1 cellular context compared by ENCODE assay signal in the genomic region with DNA sequence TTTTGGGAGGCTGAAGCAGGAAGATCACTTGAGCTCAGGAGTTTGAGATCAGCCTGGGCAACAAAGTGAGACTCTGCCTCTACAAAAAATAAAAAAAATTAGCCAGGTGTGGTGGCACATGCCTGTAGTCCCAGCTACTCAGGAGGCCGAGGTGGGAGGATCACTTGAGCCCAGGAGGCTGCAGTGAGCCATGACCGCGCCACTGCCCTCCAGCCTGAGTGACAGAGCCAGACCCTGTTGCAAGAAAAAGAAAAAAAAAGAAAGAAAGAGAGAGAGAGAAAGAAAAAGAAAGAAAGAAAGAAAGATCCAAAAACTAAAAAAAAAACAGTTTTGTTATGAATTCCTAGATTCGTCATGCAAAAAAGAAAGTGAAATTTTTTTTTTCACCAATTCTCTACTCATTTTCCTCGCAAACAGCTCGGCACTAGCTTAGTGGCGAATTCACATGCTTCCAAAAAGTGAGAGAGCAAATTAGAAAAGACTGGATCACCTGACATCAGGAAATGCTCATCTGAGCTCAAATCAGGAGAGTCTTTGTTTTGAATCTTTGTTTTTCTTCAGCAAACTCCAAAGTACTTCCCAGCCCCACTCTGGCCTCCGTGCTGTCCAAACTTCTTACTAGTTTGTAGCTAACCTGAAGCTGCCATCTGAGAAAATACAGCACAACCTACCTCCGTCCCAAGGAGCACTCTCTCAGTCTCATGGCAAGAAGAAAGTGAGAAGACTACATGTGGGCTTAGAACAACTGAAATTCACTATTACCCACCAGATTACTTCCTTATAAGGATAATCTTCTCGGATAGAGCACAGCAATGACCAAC.
TF ChIP-seq lines count a peak whose summit lies in the region.

No MANE protein-coding gene starts in this region.

TF ChIP-seq in K562, 482 proteins besides CTCF, POLR2A, EP300 and RAD21:
- TF ChIP-seq, protein P1, sequence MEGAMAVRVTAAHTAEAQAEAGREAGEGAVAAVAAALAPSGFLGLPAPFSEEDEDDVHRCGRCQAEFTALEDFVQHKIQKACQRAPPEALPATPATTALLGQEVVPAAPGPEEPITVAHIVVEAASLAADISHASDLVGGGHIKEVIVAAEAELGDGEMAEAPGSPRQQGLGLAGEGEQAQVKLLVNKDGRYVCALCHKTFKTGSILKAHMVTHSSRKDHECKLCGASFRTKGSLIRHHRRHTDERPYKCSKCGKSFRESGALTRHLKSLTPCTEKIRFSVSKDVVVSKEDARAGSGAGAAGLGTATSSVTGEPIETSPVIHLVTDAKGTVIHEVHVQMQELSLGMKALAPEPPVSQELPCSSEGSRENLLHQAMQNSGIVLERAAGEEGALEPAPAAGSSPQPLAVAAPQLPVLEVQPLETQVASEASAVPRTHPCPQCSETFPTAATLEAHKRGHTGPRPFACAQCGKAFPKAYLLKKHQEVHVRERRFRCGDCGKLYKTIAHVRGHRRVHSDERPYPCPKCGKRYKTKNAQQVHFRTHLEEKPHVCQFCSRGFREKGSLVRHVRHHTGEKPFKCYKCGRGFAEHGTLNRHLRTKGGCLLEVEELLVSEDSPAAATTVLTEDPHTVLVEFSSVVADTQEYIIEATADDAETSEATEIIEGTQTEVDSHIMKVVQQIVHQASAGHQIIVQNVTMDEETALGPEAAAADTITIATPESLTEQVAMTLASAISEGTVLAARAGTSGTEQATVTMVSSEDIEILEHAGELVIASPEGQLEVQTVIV (CRISPR knock-in tag; IDR thresholded peaks at IDR 0.05; ENCODE audit: borderline replicate concordance) = no peak
- TF ChIP-seq KLF1 (tag; IDR thresholded peaks at IDR 0.05) = no peak
